26 cellular contexts compared by ENCODE assay signal in genomic region chr14:94142836-94143235, GRCh38. TPM values are rescaled to one million over a fixed set of nuclear protein-coding genes. Genes with fewer than 3 reads are reported as not detected.
"Had no signal": no experiment of that assay in that cellular context is flagged by ENCODE, and none has a peak within 500 bp of the region (broad histone marks: within the 10 kb centered on the region; RNA-seq: fewer than 3 reads in every experiment).

No MANE protein-coding gene starts in this region.

- H3K9me3 Mint-ChIP-seq: dendritic cell treated with granulocyte-macrophage colony-stimulating factor and Interleukin-4, amounts not matched to agents 40 ng/mL and 50 ng/mL, for 4 days; effector memory CD8-positive, alpha-beta T cell; endodermal cell; mesothelial cell of epicardium; naive B cell had no signal

- H3K4me3 ChIP-seq: colonic mucosa, esophagus squamous epithelium, gastrocnemius medialis, heart right ventricle, left lung, lower lobe of right lung, mucosa of descending colon had no signal

- H3K9me3 ChIP-seq: colonic mucosa, esophagus squamous epithelium, gastrocnemius medialis, heart right ventricle, left lung, lower lobe of right lung, mucosa of descending colon had no signal

- FAIRE-seq: endometrium, islet of Langerhans, keratinocyte had no signal

- H3K36me3 ChIP-seq: colonic mucosa, esophagus squamous epithelium, gastrocnemius medialis, heart right ventricle, left lung, lower lobe of right lung had no signal

- H3K4me1 ChIP-seq: colonic mucosa, esophagus squamous epithelium, gastrocnemius medialis had no signal

- H3K4me1 Mint-ChIP-seq: mesothelial cell of epicardium, naive B cell had no signal

- H3K27me3 ChIP-seq: colonic mucosa, gastrocnemius medialis, left lung had no signal

- DNase-seq: colonic mucosa; cortex of kidney; effector CD8-positive, alpha-beta T cell; effector memory CD8-positive, alpha-beta T cell; esophagus squamous epithelium; foreskin melanocyte; gastrocnemius medialis; glutamatergic neuron; heart right ventricle; hippocampal formation; left cardiac atrium; left lung; left ventricle myocardium superior; lower lobe of right lung; mesenchymal stem cell; mucosa of descending colon; naive B cell had no signal

- H3K27me3 Mint-ChIP-seq: dendritic cell treated with granulocyte-macrophage colony-stimulating factor and Interleukin-4, amounts not matched to agents 40 ng/mL and 50 ng/mL, for 4 days had no signal

- H3K36me3 Mint-ChIP-seq: mesothelial cell of epicardium, naive B cell had no signal

- H3K27ac ChIP-seq: colonic mucosa, epithelial cell of prostate, esophagus squamous epithelium, gastrocnemius medialis, heart right ventricle, left lung, lower lobe of right lung had no signal

- H3K4me3 Mint-ChIP-seq: dendritic cell treated with granulocyte-macrophage colony-stimulating factor and Interleukin-4, amounts not matched to agents 40 ng/mL and 50 ng/mL, for 4 days; effector memory CD8-positive, alpha-beta T cell; endodermal cell; mesothelial cell of epicardium; naive B cell had no signal

- H3K27ac Mint-ChIP-seq: dendritic cell treated with granulocyte-macrophage colony-stimulating factor and Interleukin-4, amounts not matched to agents 40 ng/mL and 50 ng/mL, for 4 days; effector memory CD8-positive, alpha-beta T cell; endodermal cell; mesothelial cell of epicardium had no signal

- ATAC-seq: effector memory CD8-positive, alpha-beta T cell; gastrocnemius medialis; heart right ventricle; left cardiac atrium; left lung; left ventricle myocardium superior; lower lobe of right lung; mucosa of descending colon had no signal

RNA-seq across cellular contexts. Expression of gene PPP4R4, which starts 31.3 kb away (rescaled TPM):
- total RNA-seq: dermis microvascular lymphatic vessel endothelial cell, lung microvascular endothelial cell had no signal
